ENCODE assay signal across 8 cellular contexts in genomic region chr18:500556-501405, GRCh38. TPM values are rescaled to one million over a fixed set of nuclear protein-coding genes. Genes with fewer than 3 reads are reported as not detected.
DNase-seq lines count a peak whose midpoint lies in the region; ATAC-seq and TF ChIP-seq lines count a peak whose summit lies in the region.

Gene COLEC12, minus strand, starts transcription at chr18:500701. Its CDS starts 187 bp downstream, at chr18:500514.

- H3K4me3 Mint-ChIP-seq in endothelial cell (ENCODE audit: unreplicated experiment) = peak within 1 kb of the TSS; percentile 98
- H3K4me3 Mint-ChIP-seq in activated T-helper 1 cell treated with anti-CD3 and anti-CD28 coated beads, Interleukin-12 subunit alpha, Interleukin-12 subunit beta, Interleukin-2, Interleukin-4 antibody, amounts not matched to agents 30 ng/mL and 10 ng/mL and 1 ng/mL, durations not matched to agents 14 hours and 24 hours and 36 hours = no peak within 1 kb of the TSS

- no peaks in the 10 kb centered on the region for H3K36me3 ChIP-seq in muscle layer of colon (ENCODE audit: insufficient read depth, low read length)

- no peaks in the 10 kb centered on the region for H3K9me3 Mint-ChIP-seq in endothelial cell (ENCODE audit: unreplicated experiment)
- H3K9me3 Mint-ChIP-seq in activated T-helper 1 cell treated with anti-CD3 and anti-CD28 coated beads, Interleukin-12 subunit alpha, Interleukin-12 subunit beta, Interleukin-2, Interleukin-4 antibody, amounts not matched to agents 30 ng/mL and 10 ng/mL and 1 ng/mL, durations not matched to agents 14 hours and 24 hours and 36 hours = no peaks in the 10 kb centered on the region

- peaks cover 20% of the 10 kb centered on the region for H3K27me3 Mint-ChIP-seq in endothelial cell (ENCODE audit: unreplicated experiment)
- peaks cover 28% of the 10 kb centered on the region for H3K27me3 Mint-ChIP-seq in activated T-helper 1 cell treated with anti-CD3 and anti-CD28 coated beads, Interleukin-12 subunit alpha, Interleukin-12 subunit beta, Interleukin-2, Interleukin-4 antibody, amounts not matched to agents 30 ng/mL and 10 ng/mL and 1 ng/mL, durations not matched to agents 14 hours and 24 hours and 36 hours (ENCODE audit: insufficient read depth)

- no peak for ATAC-seq in left colon

- H3K9me3 ChIP-seq in muscle layer of colon (ENCODE audit: low read length) = no peaks in the 10 kb centered on the region

- peak within 1 kb of the TSS; percentile 36 for H3K27ac Mint-ChIP-seq in endothelial cell (ENCODE audit: unreplicated experiment)
- no peak within 1 kb of the TSS for H3K27ac Mint-ChIP-seq in activated T-helper 1 cell treated with anti-CD3 and anti-CD28 coated beads, Interleukin-12 subunit alpha, Interleukin-12 subunit beta, Interleukin-2, Interleukin-4 antibody, amounts not matched to agents 30 ng/mL and 10 ng/mL and 1 ng/mL, durations not matched to agents 14 hours and 24 hours and 36 hours

- peaks cover 0 to 17% of the 10 kb centered on the region in 2 donors for H3K27me3 ChIP-seq in muscle layer of colon (ENCODE audit: control insufficient read depth in 1 of 2, insufficient read depth in 2 of 2, low read length in 2 of 2)

- peak within 1 kb of the TSS; percentile 38 to 82 for H3K4me3 ChIP-seq in muscle layer of colon (ENCODE audit: low read depth in 1 of 2, low read length in 2 of 2)

- intact Hi-C loops in activated T-helper 1 cell treated with anti-CD3 and anti-CD28 coated beads, Interleukin-12 subunit alpha, Interleukin-12 subunit beta, Interleukin-2, Interleukin-4 antibody, amounts not matched to agents 30 ng/mL and 10 ng/mL and 1 ng/mL, durations not matched to agents 14 hours and 24 hours and 36 hours (cut with micrococcal nuclease) = loop anchor here (5.0 kb wide), 1 partner anchor 412 kb away; no protein-coding TSS in a partner anchor
- intact Hi-C loops in left colon (cut with DNase I, micrococcal nuclease) = no loop called here

- DNase-seq in stimulated activated CD4-positive, alpha-beta T cell treated with anti-CD3 and anti-CD28 coated beads, Interleukin-15, amount 100 ng/mL, for 24 hours = peak; percentile 12
- no peak for DNase-seq in stimulated activated CD4-positive, alpha-beta T cell treated with anti-CD3 and anti-CD28 coated beads, Interleukin-1b, Interleukin-23, amount 100 ng/mL, for 48 hours
- peak; percentile 61 for DNase-seq in endothelial cell (ENCODE audit: low spot score)
- DNase-seq in NK-92 treated with Interleukin-12 subunit alpha and Interleukin-12 subunit beta, amount 100 ng/mL, for 24 hours (lab: John Stamatoyannopoulos, UW) = no peak
- DNase-seq in activated T-helper 1 cell treated with anti-CD3 and anti-CD28 coated beads, Interleukin-12 subunit alpha, Interleukin-12 subunit beta, Interleukin-2, Interleukin-4 antibody, amounts not matched to agents 30 ng/mL and 10 ng/mL and 1 ng/mL, durations not matched to agents 14 hours and 24 hours and 36 hours (ENCODE audit: low spot score) = no peak
- DNase-seq in left colon = no peak
- no peak for DNase-seq in NAMALWA (ENCODE audit: low spot score)

- no peak for TF ChIP-seq CTCF in endothelial cell (IDR thresholded peaks at IDR 0.05; ENCODE audit: unreplicated experiment)

- no peak within 1 kb of the TSS for H3K27ac ChIP-seq in muscle layer of colon (ENCODE audit: low read depth, low read length)

- peak within 1 kb of the TSS; percentile 49 for H3K9ac ChIP-seq in muscle layer of colon (ENCODE audit: low read length)

- H3K4me1 ChIP-seq in muscle layer of colon (ENCODE audit: insufficient read depth, low read length) = peaks cover 15% of the 10 kb centered on the region

- peaks cover 39% of the 10 kb centered on the region for H3K4me1 Mint-ChIP-seq in endothelial cell (ENCODE audit: unreplicated experiment)
- H3K4me1 Mint-ChIP-seq in activated T-helper 1 cell treated with anti-CD3 and anti-CD28 coated beads, Interleukin-12 subunit alpha, Interleukin-12 subunit beta, Interleukin-2, Interleukin-4 antibody, amounts not matched to agents 30 ng/mL and 10 ng/mL and 1 ng/mL, durations not matched to agents 14 hours and 24 hours and 36 hours (ENCODE audit: low read depth) = no peaks in the 10 kb centered on the region

- H3K36me3 Mint-ChIP-seq in endothelial cell (ENCODE audit: low read depth, unreplicated experiment) = peaks cover 18% of the 10 kb centered on the region
- H3K36me3 Mint-ChIP-seq in activated T-helper 1 cell treated with anti-CD3 and anti-CD28 coated beads, Interleukin-12 subunit alpha, Interleukin-12 subunit beta, Interleukin-2, Interleukin-4 antibody, amounts not matched to agents 30 ng/mL and 10 ng/mL and 1 ng/mL, durations not matched to agents 14 hours and 24 hours and 36 hours (ENCODE audit: low read depth) = no peaks in the 10 kb centered on the region

RNA-seq across cellular contexts. Expression of gene COLEC12, which starts in this region (rescaled TPM):
- total RNA-seq in endothelial cell (ENCODE audit: unreplicated experiment) (157 TPM), left colon (1 to 10 TPM; 2.7 to 6.4 TPM)
- not detected in 2 replicates for total RNA-seq in activated T-helper 1 cell treated with anti-CD3 and anti-CD28 coated beads, Interleukin-12 subunit alpha, Interleukin-12 subunit beta, Interleukin-2, Interleukin-4 antibody, amounts not matched to agents 30 ng/mL and 10 ng/mL and 1 ng/mL, durations not matched to agents 14 hours and 24 hours and 36 hours

Comparison
In these comparisons a context has a peak if more than half of its experiments do, and no peak if none do; other contexts are left out.
1. RNA of gene COLEC12 (total RNA-seq): 157 TPM in endothelial cell (single experiment); 2.7 to 6.4 TPM in left colon and not detected in activated T-helper 1 cell treated with anti-CD3 and anti-CD28 coated beads, Interleukin-12 subunit alpha, Interleukin-12 subunit beta, Interleukin-2, Interleukin-4 antibody, amounts not matched to agents 30 ng/mL and 10 ng/mL and 1 ng/mL, durations not matched to agents 14 hours and 24 hours and 36 hours; every median in the first group is over 10 times any median in the second.
2. DNase-seq: peak in stimulated activated CD4-positive, alpha-beta T cell treated with anti-CD3 and anti-CD28 coated beads, Interleukin-15, amount 100 ng/mL, for 24 hours (single experiment) and endothelial cell (single experiment); none in stimulated activated CD4-positive, alpha-beta T cell treated with anti-CD3 and anti-CD28 coated beads, Interleukin-1b, Interleukin-23, amount 100 ng/mL, for 48 hours (single experiment), NK-92 treated with Interleukin-12 subunit alpha and Interleukin-12 subunit beta, amount 100 ng/mL, for 24 hours (single experiment), activated T-helper 1 cell treated with anti-CD3 and anti-CD28 coated beads, Interleukin-12 subunit alpha, Interleukin-12 subunit beta, Interleukin-2, Interleukin-4 antibody, amounts not matched to agents 30 ng/mL and 10 ng/mL and 1 ng/mL, durations not matched to agents 14 hours and 24 hours and 36 hours (single experiment), left colon (0 of 2) and NAMALWA (single experiment).